Comparison of ENCODE assay signal across 28 cellular contexts in the genomic region with DNA sequence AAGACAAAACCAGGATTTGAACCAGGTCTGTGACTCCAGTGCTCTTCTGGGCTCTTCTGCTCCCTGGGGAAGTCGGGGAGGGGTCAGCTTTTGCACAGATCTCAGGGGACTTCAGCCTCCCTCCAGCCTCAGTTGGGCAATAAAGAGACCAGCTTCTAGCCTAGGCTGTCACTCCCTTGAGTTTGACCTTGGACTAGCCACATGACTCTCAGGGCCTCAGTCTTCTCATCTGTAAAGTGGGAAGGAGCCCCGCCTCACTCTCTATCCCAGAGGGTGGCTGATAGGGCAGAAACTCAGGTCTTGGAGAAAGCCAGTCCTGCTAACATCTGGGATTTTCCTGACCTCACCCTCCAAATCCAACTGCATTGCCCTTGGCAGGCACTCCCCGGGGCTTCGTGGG. TPM values are rescaled to one million over a fixed set of nuclear protein-coding genes. Genes with fewer than 3 reads are reported as not detected.
"Had no signal": no experiment of that assay in that cellular context is flagged by ENCODE, and none has a peak within 500 bp of the region (broad histone marks: within the 10 kb centered on the region; RNA-seq: fewer than 3 reads in every experiment).

No MANE protein-coding gene starts in this region.

- H3K27ac ChIP-seq: body of pancreas, colonic mucosa, WERI-Rb-1 had no signal

- H3K4me3 ChIP-seq: body of pancreas, colonic mucosa had no signal

- ATAC-seq: activated CD4-positive, CD25-positive, alpha-beta regulatory T cell treated with anti-CD3 and anti-CD28 coated beads, Interleukin-2, amount 50 U/mL, for 24 hours; activated CD8-positive, alpha-beta T cell treated with anti-CD3 and anti-CD28 coated beads for 36 hours; activated T-cell treated with anti-CD3 and anti-CD28 coated beads, Interleukin-2, amount 50 U/mL, for 4 hours; activated T-helper 17 cell treated with anti-CD3 and anti-CD28 coated beads, Interleukin-2, amount 50 U/mL, for 72 hours; body of pancreas; esophagus mucosa; T-helper 17 cell had no signal

- DNase-seq: activated B cell treated with CpG ODN at 0.5 μM for 24 hours; activated CD4-positive, alpha-beta T cell treated with anti-CD3 and anti-CD28 coated beads for 48 hours; activated CD4-positive, alpha-beta T cell treated with anti-CD3 and anti-CD28 coated beads, Interleukin-2, amount 50 U/mL, for 1 hour; activated CD4-positive, alpha-beta T cell treated with anti-CD3 and anti-CD28 coated beads, Interleukin-2, amount 50 U/mL, for 48 hours; activated CD8-positive, alpha-beta memory T cell treated with anti-CD3 and anti-CD28 coated beads for 24 hours; activated CD8-positive, alpha-beta T cell treated with anti-CD3 and anti-CD28 coated beads for 36 hours; activated effector memory CD4-positive, alpha-beta T cell treated with Interleukin-2 at 50 U/mL for 16 hours; activated gamma-delta T cell treated with Interleukin-2 at 50 U/mL for 16 hours; activated naive CD4-positive, alpha-beta T cell treated with anti-CD3 and anti-CD28 coated beads, Interleukin-2, amount 50 U/mL, for 16 hours; activated naive CD4-positive, alpha-beta T cell treated with Interleukin-2 at 50 U/mL for 16 hours; activated T-cell treated with anti-CD3 and anti-CD28 coated beads, Interleukin-2, amount 50 U/mL, for 4 hours; amniotic stem cell; aorta; body of pancreas; caudate nucleus; cerebellar nuclear complex; colonic mucosa; effector CD8-positive, alpha-beta T cell; endodermal cell; foreskin fibroblast; T-helper 1 cell; T-helper 17 cell; T1000; WERI-Rb-1 had no signal

- H3K36me3 ChIP-seq: colonic mucosa, WERI-Rb-1 had no signal

- FAIRE-seq: frontal cortex had no signal

- H3K4me1 ChIP-seq: body of pancreas, colonic mucosa had no signal

- H3K27me3 ChIP-seq: body of pancreas, colonic mucosa had no signal

- H3K9me3 ChIP-seq: body of pancreas, colonic mucosa had no signal

RNA-seq across cellular contexts. Expression of a gene that starts 38.7 kb away (rescaled TPM):
- total RNA-seq: activated B cell treated with CpG ODN at 0.5 μM for 24 hours, esophagus mucosa had no signal
- polyA plus RNA-seq: aorta had no signal
